ENCODE assay signal across 15 cellular contexts in the genomic region with DNA sequence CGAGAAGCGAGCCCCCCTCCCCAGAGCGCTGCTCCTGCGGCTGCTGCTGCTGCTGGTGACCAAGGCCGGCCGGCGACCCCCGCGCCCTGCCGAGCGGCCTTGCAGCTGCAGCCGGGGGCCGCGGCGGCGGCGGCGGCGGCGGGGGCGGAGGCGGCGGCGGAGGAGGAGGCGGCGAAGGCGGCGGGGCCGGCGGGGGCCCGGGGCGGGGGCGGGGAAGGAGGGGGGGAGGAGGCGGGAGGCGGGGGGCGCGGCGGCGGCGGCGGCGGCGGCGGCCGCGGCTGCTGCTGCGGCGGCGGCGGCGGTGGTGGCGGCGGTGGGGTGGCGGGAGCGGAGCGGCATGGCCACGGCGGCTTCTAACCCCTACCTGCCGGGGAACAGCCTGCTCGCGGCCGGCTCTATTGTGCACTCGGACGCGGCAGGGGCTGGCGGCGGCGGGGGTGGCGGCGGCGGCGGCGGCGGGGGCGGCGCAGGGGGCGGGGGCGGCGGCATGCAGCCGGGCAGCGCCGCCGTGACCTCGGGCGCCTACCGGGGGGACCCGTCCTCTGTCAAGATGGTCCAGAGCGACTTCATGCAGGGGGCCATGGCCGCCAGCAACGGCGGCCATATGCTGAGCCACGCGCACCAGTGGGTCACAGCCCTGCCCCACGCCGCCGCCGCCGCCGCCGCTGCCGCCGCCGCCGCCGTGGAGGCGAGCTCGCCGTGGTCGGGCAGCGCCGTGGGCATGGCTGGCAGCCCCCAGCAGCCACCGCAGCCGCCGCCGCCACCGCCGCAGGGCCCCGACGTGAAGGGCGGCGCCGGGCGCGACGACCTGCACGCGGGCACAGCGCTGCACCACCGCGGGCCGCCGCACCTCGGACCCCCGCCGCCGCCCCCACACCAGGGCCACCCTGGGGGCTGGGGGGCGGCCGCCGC. TPM values are rescaled to one million over a fixed set of nuclear protein-coding genes. Genes with fewer than 3 reads are reported as not detected.
DNase-seq lines count a peak whose midpoint lies in the region; ATAC-seq and TF ChIP-seq lines count a peak whose summit lies in the region.
"Had no signal": no experiment of that assay in that cellular context is flagged by ENCODE, and none has a peak within 500 bp of the region (broad histone marks: within the 10 kb centered on the region; RNA-seq: fewer than 3 reads in every experiment).

No MANE protein-coding gene starts in this region.

- peak overlapping the region; percentile 82 for H3K4me2 ChIP-seq in hepatocyte

- H3K9me2 ChIP-seq in hepatocyte (replicated peaks; ENCODE audit: insufficient read depth), result no peaks in the 10 kb centered on the region

- ATAC-seq in psoas muscle (no peak), HG03139 (IDR thresholded peaks at IDR 0.05; ENCODE audit: unreplicated experiment) (no peak)
- ATAC-seq in activated CD4-positive, CD25-positive, alpha-beta regulatory T cell treated with anti-CD3 and anti-CD28 coated beads, Interleukin-2, amount 50 U/mL, for 24 hours, result no peak

- no peak for TF ChIP-seq POLR2A in NB4 (IDR thresholded peaks at IDR 0.05; ENCODE audit: extremely low read depth, insufficient read length)

- H3K4me3 ChIP-seq in Caco-2 (ENCODE audit: low read depth, low read length) (peak overlapping the region; percentile 16; the same call in 1 of the 2 replicates), NB4 (ENCODE audit: low read depth, low read length) (no peak overlapping the region), hepatocyte (no peak overlapping the region), psoas muscle (peak overlapping the region; percentile 22)

- intact Hi-C loops in Caco-2 (cut with micrococcal nuclease; ENCODE audit: unreplicated experiment), result no loop called here
- intact Hi-C loops in psoas muscle (cut with DNase I), result no loop called here

- peaks cover 17% of the 10 kb centered on the region for H3K4me1 Mint-ChIP-seq in Caco-2 (ENCODE audit: low read depth, unreplicated experiment)

- H3K4me1 ChIP-seq in Caco-2 (peaks cover 7% of the 10 kb centered on the region), hepatocyte (ENCODE audit: insufficient read depth) (peaks cover 16% of the 10 kb centered on the region), psoas muscle (peaks cover 14% of the 10 kb centered on the region)

- H3K9me3 ChIP-seq in Caco-2, result no peaks in the 10 kb centered on the region
- no peaks in the 10 kb centered on the region for H3K9me3 ChIP-seq in hepatocyte (ENCODE audit: low read depth)
- H3K9me3 ChIP-seq in psoas muscle, result no peaks in the 10 kb centered on the region

- CTCF ChIA-PET in Caco-2 (lab: Charles Lee), result no interaction called here

- BruUV-seq in Caco-2 (replicated peaks; lab: Mats Ljungman, UMichigan), result no TSS peak

- peaks cover 5% of the 10 kb centered on the region for H3K36me3 Mint-ChIP-seq in Caco-2 (ENCODE audit: insufficient read depth, unreplicated experiment)

- TF ChIP-seq CTCF in Caco-2 (IDR thresholded peaks at IDR 0.05; ENCODE audit: insufficient read depth in 1 of 2, low read depth in 1 of 2, low read length in 1 of 2, severe bottlenecking in 1 of 2, unreplicated experiment in 1 of 2) (no peak), NB4 (IDR thresholded peaks at IDR 0.05; ENCODE audit: low read depth, low read length) (no peak), hepatocyte (IDR thresholded peaks at IDR 0.05; ENCODE audit: poor library complexity) (no peak), psoas muscle (IDR thresholded peaks at IDR 0.05) (no peak)

- H3K27me3 ChIP-seq in Caco-2 (replicated peaks; ENCODE audit: control insufficient read depth, insufficient read depth, low read length) (peaks cover 9% of the 10 kb centered on the region), hepatocyte (peaks cover 83% of the 10 kb centered on the region), psoas muscle (ENCODE audit: insufficient read depth in 3 of 3, low read length in 2 of 3) (peaks cover 9 to 88% (median 49%) of the 10 kb centered on the region in 3 donors)

- H2AFZ ChIP-seq in hepatocyte, result no peak overlapping the region

- H3K36me3 ChIP-seq in Caco-2 (ENCODE audit: control insufficient read depth, insufficient read depth, low read length), result no peaks in the 10 kb centered on the region
- no peaks in the 10 kb centered on the region for H3K36me3 ChIP-seq in hepatocyte (replicated peaks; ENCODE audit: insufficient read depth, low read depth)
- no peaks in the 10 kb centered on the region for H3K36me3 ChIP-seq in psoas muscle (ENCODE audit: insufficient read depth in 1 of 2, low read depth in 1 of 2)

- no peaks in the 10 kb centered on the region for H3K9me3 Mint-ChIP-seq in Caco-2 (ENCODE audit: unreplicated experiment)

- H3K79me2 ChIP-seq in hepatocyte, result no peaks in the 10 kb centered on the region

- H3K27ac ChIP-seq in hepatocyte, result no peak overlapping the region
- no peak overlapping the region for H3K27ac ChIP-seq in psoas muscle
- H3K27ac ChIP-seq: epithelial cell of prostate had no signal

- no peaks in the 10 kb centered on the region for H4K20me1 ChIP-seq in hepatocyte (ENCODE audit: insufficient read depth, poor library complexity, severe bottlenecking)

- 2% methylated on average over 11 of the region's 139 CpGs for WGBS in hepatocyte (ENCODE audit: low lambda C conversion rate, missing lambda C conversion rate)
- 2% methylated on average over 13 to 114 of the region's 139 CpGs for WGBS in psoas muscle, 3 donors

- peaks cover 61% of the 10 kb centered on the region for H3K27me3 Mint-ChIP-seq in Caco-2 (ENCODE audit: insufficient read depth, unreplicated experiment)

- DNase-seq in Caco-2, result no peak
- peak; percentile 38 for DNase-seq in NB4 (ENCODE audit: low read depth)
- DNase-seq in hepatocyte (ENCODE audit: low spot score), result no peak
- no peak for DNase-seq in psoas muscle
- no peak for DNase-seq in Kasumi-1 (lab: John Stamatoyannopoulos, UW)
- DNase-seq in NCI-H1105 treated with DMSO at 0.1 percent for 48 hours (lab: John Stamatoyannopoulos, UW), result no peak
- DNase-seq: activated CD4-positive, alpha-beta T cell treated with anti-CD3 and anti-CD28 coated beads, Interleukin-2, amount 50 U/mL, for 1 hour; central memory CD4-positive, alpha-beta T cell; Karpas-422; NCI-H2029; stimulated activated CD4-positive, alpha-beta T cell treated with anti-CD3 and anti-CD28 coated beads, Interleukin-4, amount 100 ng/mL, for 4 hours had no signal

- H3K27ac Mint-ChIP-seq in Caco-2 (ENCODE audit: unreplicated experiment), result no peak overlapping the region

- H3K4me3 Mint-ChIP-seq in Caco-2 (ENCODE audit: unreplicated experiment), result peak overlapping the region; percentile 78

- POLR2A ChIA-PET in Caco-2 (lab: Charles Lee), result no interaction called here

RNA-seq across cellular contexts. Expression of a gene that starts 1.5 kb away (rescaled TPM):
- total RNA-seq in Caco-2 (2022) (not detected in 2 replicates), hepatocyte (not detected in 2 replicates), psoas muscle (not detected)
- polyA plus RNA-seq in hepatocyte (not detected in 2 replicates), psoas muscle (under 1 TPM in 1 of 3 donors, not detected in 2; 0.01 TPM)
- total RNA-seq: mononuclear cell had no signal

Comparison
In these comparisons a context has a peak if more than half of its experiments do, and no peak if none do; other contexts are left out.
1. H3K4me3 ChIP-seq: peak in Caco-2 (single experiment) and psoas muscle (single experiment); none in NB4 (single experiment) and hepatocyte (single experiment).